In the genomic region with DNA sequence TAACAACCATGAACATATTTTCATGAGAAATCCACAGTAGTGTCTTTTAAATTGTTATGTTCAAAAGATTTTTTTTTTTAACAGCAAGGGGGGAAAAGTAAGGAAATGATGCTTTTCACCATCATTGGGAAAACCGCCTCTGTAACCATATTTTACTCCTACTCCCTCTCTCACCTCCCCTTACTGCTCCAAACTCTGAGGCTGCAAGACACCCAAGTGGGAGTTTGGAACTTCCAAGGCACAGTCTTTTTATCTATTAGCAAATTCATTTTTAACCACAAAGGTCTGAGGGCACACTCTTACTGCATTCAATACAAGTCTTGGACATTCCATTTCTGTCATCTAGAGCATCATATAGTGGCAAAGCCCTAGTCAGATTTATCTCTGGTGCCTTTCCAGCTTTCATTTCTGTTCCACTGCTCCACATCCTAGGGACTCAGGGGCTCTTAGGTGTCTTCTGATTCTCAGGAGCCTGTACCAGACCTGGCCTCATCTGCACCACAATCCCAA, we compare ENCODE assay signal across 27 cellular contexts.
"Had no signal": no experiment of that assay in that cellular context is flagged by ENCODE, and none has a peak within 500 bp of the region (broad histone marks: within the 10 kb centered on the region; RNA-seq: fewer than 3 reads in every experiment).

No MANE protein-coding gene starts in this region.

- DNase-seq: activated CD4-positive, alpha-beta T cell treated with anti-CD3 and anti-CD28 coated beads for 36 hours; activated CD4-positive, alpha-beta T cell treated with anti-CD3 and anti-CD28 coated beads, Interleukin-2, amount 50 U/mL, for 48 hours; activated CD4-positive, CD25-positive, alpha-beta regulatory T cell; activated CD8-positive, alpha-beta memory T cell treated with anti-CD3 and anti-CD28 coated beads for 24 hours; activated gamma-delta T cell treated with Interleukin-2 at 50 U/mL for 16 hours; activated naive CD4-positive, alpha-beta T cell treated with anti-CD3 and anti-CD28 coated beads, Interleukin-2, amount 50 U/mL, for 16 hours; activated T-cell treated with anti-CD3 and anti-CD28 coated beads, Interleukin-2, amount 50 U/mL, for 1 hour; anterior cingulate cortex; body of pancreas; cortex of kidney; effector memory CD8-positive, alpha-beta T cell; erythroblast; foreskin keratinocyte; heart left ventricle; hypothalamus; immature natural killer cell; mesendoderm; natural killer cell; small intestine; stimulated activated CD4-positive, alpha-beta T cell treated with anti-CD3 and anti-CD28 coated beads, Interleukin-4, amount 100 ng/mL, for 24 hours; tibial artery; upper lobe of right lung had no signal

- H3K9ac ChIP-seq: neural progenitor cell had no signal

- H3K9me3 Mint-ChIP-seq: activated T-helper 17 cell treated with anti-CD3 and anti-CD28 coated beads, Interleukin-2, amount 50 U/mL, for 72 hours; effector memory CD8-positive, alpha-beta T cell; immature natural killer cell; natural killer cell; neural progenitor cell; stimulated activated effector memory CD8-positive, alpha-beta T cell treated with anti-CD3 and anti-CD28 coated beads, Interleukin-12 subunit alpha, Interleukin-12 subunit beta, amount 100 ng/mL, for 72 hours had no signal

- H3K4me3 ChIP-seq: body of pancreas, heart left ventricle, neural progenitor cell, suprapubic skin, tibial artery, upper lobe of right lung had no signal

- H3K27me3 Mint-ChIP-seq: activated CD4-positive, alpha-beta T cell treated with anti-CD3 and anti-CD28 coated beads for 36 hours; activated T-helper 17 cell treated with anti-CD3 and anti-CD28 coated beads, Interleukin-2, amount 50 U/mL, for 72 hours; effector memory CD8-positive, alpha-beta T cell had no signal

- H3K4me1 ChIP-seq: neural progenitor cell, suprapubic skin, tibial artery, upper lobe of right lung had no signal

- H3K4me3 Mint-ChIP-seq: activated CD4-positive, alpha-beta T cell treated with anti-CD3 and anti-CD28 coated beads for 36 hours; activated T-helper 17 cell treated with anti-CD3 and anti-CD28 coated beads, Interleukin-2, amount 50 U/mL, for 72 hours; effector memory CD8-positive, alpha-beta T cell; immature natural killer cell; natural killer cell; neural progenitor cell; stimulated activated effector memory CD8-positive, alpha-beta T cell treated with anti-CD3 and anti-CD28 coated beads, Interleukin-12 subunit alpha, Interleukin-12 subunit beta, amount 100 ng/mL, for 72 hours had no signal

- H3K4me2 ChIP-seq: neural progenitor cell had no signal

- H3K27me3 ChIP-seq: body of pancreas, foreskin keratinocyte, heart left ventricle, neural progenitor cell, suprapubic skin, tibial artery, upper lobe of right lung had no signal

- H3K27ac ChIP-seq: body of pancreas, foreskin keratinocyte, heart left ventricle, neural progenitor cell, suprapubic skin, tibial artery, upper lobe of right lung had no signal

- H3K9me3 ChIP-seq: body of pancreas, heart left ventricle, suprapubic skin, tibial artery, upper lobe of right lung had no signal

- H3K36me3 Mint-ChIP-seq: immature natural killer cell, natural killer cell, neural progenitor cell had no signal

- H3K27ac Mint-ChIP-seq: activated CD4-positive, alpha-beta T cell treated with anti-CD3 and anti-CD28 coated beads for 36 hours; activated T-helper 17 cell treated with anti-CD3 and anti-CD28 coated beads, Interleukin-2, amount 50 U/mL, for 72 hours; effector memory CD8-positive, alpha-beta T cell; immature natural killer cell; natural killer cell; neural progenitor cell; stimulated activated effector memory CD8-positive, alpha-beta T cell treated with anti-CD3 and anti-CD28 coated beads, Interleukin-12 subunit alpha, Interleukin-12 subunit beta, amount 100 ng/mL, for 72 hours had no signal

- H3K4me1 Mint-ChIP-seq: immature natural killer cell, neural progenitor cell had no signal

- H2AFZ ChIP-seq: neural progenitor cell had no signal

- ATAC-seq: activated CD4-positive, alpha-beta T cell treated with anti-CD3 and anti-CD28 coated beads for 36 hours; activated T-helper 17 cell treated with anti-CD3 and anti-CD28 coated beads, Interleukin-2, amount 50 U/mL, for 72 hours; body of pancreas; effector memory CD8-positive, alpha-beta T cell; foreskin keratinocyte; heart left ventricle; natural killer cell; sciatic nerve; stimulated activated effector memory CD8-positive, alpha-beta T cell treated with anti-CD3 and anti-CD28 coated beads, Interleukin-12 subunit alpha, Interleukin-12 subunit beta, amount 100 ng/mL, for 72 hours; upper lobe of right lung had no signal

- H3K36me3 ChIP-seq: neural progenitor cell, tibial artery, upper lobe of right lung had no signal
